9 cellular contexts compared by ENCODE assay signal in genomic region chr2:157438907-157439791, GRCh38. TPM values are rescaled to one million over a fixed set of nuclear protein-coding genes. Genes with fewer than 3 reads are reported as not detected.
DNase-seq lines count a peak whose midpoint lies in the region; ATAC-seq and TF ChIP-seq lines count a peak whose summit lies in the region.
"Had no signal": no experiment of that assay in that cellular context is flagged by ENCODE, and none has a peak within 500 bp of the region (broad histone marks: within the 10 kb centered on the region; RNA-seq: fewer than 3 reads in every experiment).

No MANE protein-coding gene starts in this region.

- CTCF ChIA-PET in GM10248 (lab: Yijun Ruan, JAX) = interaction anchor here (0.6 to 8.2 kb wide), 20 partner anchors 10 to 137 kb away, joined by 3 to 49 read pairs (median 4); partner anchors contain the start of gene ERMN

- H3K4me3 ChIP-seq in endocrine pancreas (ENCODE audit: control insufficient read depth, insufficient read depth, low read length) = peak overlapping the region; percentile 32

- H3K27ac ChIP-seq in foreskin keratinocyte = no peak overlapping the region

- H3K36me3 ChIP-seq in endocrine pancreas (ENCODE audit: control insufficient read depth, insufficient read depth, low read length) = no peaks in the 10 kb centered on the region

- POLR2A ChIA-PET in GM10248 (lab: Yijun Ruan, JAX) = interaction anchor here (0.7 to 3.0 kb wide), 5 partner anchors 11 to 1093 kb away, joined by 3 to 13 read pairs (median 7); no protein-coding TSS in a partner anchor

- no peak overlapping the region for H3K9ac ChIP-seq in endocrine pancreas (ENCODE audit: control insufficient read depth, insufficient read depth, low read length)

- H3K27me3 ChIP-seq in endocrine pancreas (ENCODE audit: control insufficient read depth, insufficient read depth, low read length) = no peaks in the 10 kb centered on the region
- peaks cover 23% of the 10 kb centered on the region for H3K27me3 ChIP-seq in foreskin keratinocyte

- H3K4me1 ChIP-seq in endocrine pancreas (ENCODE audit: control insufficient read depth, insufficient read depth, low read length) = no peaks in the 10 kb centered on the region
- no peaks in the 10 kb centered on the region for H3K4me1 ChIP-seq in foreskin keratinocyte

- H3K9me3 ChIP-seq in endocrine pancreas (ENCODE audit: control insufficient read depth, low read length) = no peaks in the 10 kb centered on the region

- ATAC-seq in GM21619 (IDR thresholded peaks at IDR 0.05; ENCODE audit: unreplicated experiment) (peak; percentile 10), foreskin keratinocyte (no peak)

- TF ChIP-seq CTCF in GM10248 (IDR thresholded peaks at IDR 0.05; ENCODE audit: control extremely low read depth, extremely low read depth, low read depth, missing control alignments) = no peak
- no peak for TF ChIP-seq CTCF in foreskin keratinocyte (conservative IDR thresholded peaks at IDR 0.05)

- peak; percentile 78 for DNase-seq in DMS 273 treated with DMSO at 0.1 percent for 48 hours (lab: John Stamatoyannopoulos, UW)
- DNase-seq in NCI-H1105 treated with DMSO at 0.1 percent for 48 hours (lab: John Stamatoyannopoulos, UW) = peak; percentile 62
- DNase-seq in NCI-H526 treated with DMSO at 0.1 percent for 48 hours (lab: John Stamatoyannopoulos, UW) = no peak
- no peak for DNase-seq in GM10248 (ENCODE audit: extremely low spot score)
- no peak for DNase-seq in NCI-H2227 treated with DMSO at 0.1 percent for 48 hours (lab: John Stamatoyannopoulos, UW)
- no peak for DNase-seq in foreskin keratinocyte

RNA-seq across cellular contexts. Expression of gene CYTIP, which starts 4.7 kb away (rescaled TPM):
- not detected in 2 replicates for total RNA-seq in foreskin keratinocyte
- not detected in 2 replicates for polyA plus RNA-seq in foreskin keratinocyte
- total RNA-seq: bronchial epithelial cell had no signal

Comparison
In these comparisons a context has a peak if more than half of its experiments do, and no peak if none do; other contexts are left out.
1. DNase-seq: peak in DMS 273 treated with DMSO at 0.1 percent for 48 hours (single experiment) and NCI-H1105 treated with DMSO at 0.1 percent for 48 hours (single experiment); none in NCI-H526 treated with DMSO at 0.1 percent for 48 hours (single experiment), GM10248 (single experiment), NCI-H2227 treated with DMSO at 0.1 percent for 48 hours (single experiment) and foreskin keratinocyte (0 of 2).